ENCODE assay signal across 8 cellular contexts in the genomic region with DNA sequence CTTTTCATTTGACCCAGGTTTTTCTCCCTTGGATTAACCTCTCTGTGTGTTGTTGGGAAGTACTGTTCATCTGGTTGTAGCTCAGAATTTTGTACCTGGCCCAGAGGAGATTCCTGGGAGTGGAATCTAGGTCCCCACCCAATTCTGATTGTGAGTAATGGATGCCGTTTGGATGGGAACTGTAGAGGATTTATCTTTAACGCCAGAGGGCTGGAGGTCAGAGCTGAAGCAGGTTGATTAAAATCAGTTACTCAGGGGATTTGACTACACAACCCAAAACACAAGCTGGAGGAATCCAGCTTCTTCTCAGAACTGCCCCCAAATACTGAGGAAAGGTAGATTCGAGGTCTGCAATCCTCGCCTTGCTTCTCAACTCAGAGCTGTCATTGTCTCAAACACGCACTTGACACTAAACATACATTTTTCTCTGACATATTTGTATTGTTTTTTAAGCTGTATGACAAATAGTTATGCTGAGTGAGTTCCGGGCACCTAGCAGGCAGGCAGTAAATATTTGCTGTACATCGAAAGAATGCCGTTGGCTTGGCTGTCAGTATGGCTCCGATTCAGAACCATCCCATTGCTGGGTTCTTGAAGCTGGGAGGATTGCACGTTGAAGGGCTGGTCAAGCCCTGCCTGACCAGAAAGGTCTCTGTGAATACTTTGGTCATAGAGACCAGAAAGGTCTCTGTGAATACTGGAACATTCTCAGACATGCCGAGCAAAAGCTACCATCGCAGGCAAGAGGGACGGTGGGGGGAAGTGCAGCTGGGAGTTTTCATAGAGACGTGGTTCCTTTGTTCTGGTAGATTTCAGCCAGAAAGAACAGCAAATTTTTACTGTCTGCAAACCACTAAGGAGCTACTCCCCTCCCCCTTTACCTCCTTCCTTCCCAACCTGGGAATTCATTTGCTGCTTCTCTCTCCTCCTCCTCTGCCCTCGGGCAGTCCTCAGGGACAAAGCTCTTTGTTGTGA.
DNase-seq lines count a peak whose midpoint lies in the region; ATAC-seq and TF ChIP-seq lines count a peak whose summit lies in the region.

No MANE protein-coding gene starts in this region.

- ATAC-seq in GM18498 (IDR thresholded peaks at IDR 0.05; ENCODE audit: unreplicated experiment), result no peak

- POLR2A ChIA-PET in AG04449 (lab: Yijun Ruan, JAX), result interaction anchor here (0.6 to 2.1 kb wide), 12 partner anchors 10 to 560 kb away, joined by 3 to 7 read pairs (median 4); no protein-coding TSS in a partner anchor

- H3K9me3 ChIP-seq in tibial artery, result no peaks in the 10 kb centered on the region

- H3K27me3 ChIP-seq in HL-60 (ENCODE audit: insufficient read depth, poor library complexity, severe bottlenecking) (no peaks in the 10 kb centered on the region), tibial artery (no peaks in the 10 kb centered on the region)

- H3K4me1 ChIP-seq in tibial artery, result peaks cover 0 to 22% (median 14%) of the 10 kb centered on the region in 4 donors

- no peaks in the 10 kb centered on the region for H3K36me3 ChIP-seq in tibial artery

- DNase-seq in AG04449 (ENCODE audit: low read depth, low spot score), result no peak
- DNase-seq in HL-60 (ENCODE audit: low read depth in 1 of 2, low spot score in 1 of 2), result no peak
- DNase-seq in amniotic epithelial cell (ENCODE audit: low read depth), result peak; percentile 42
- peak; percentile 36 for DNase-seq in left kidney (ENCODE audit: low read depth, low spot score)
- no peak for DNase-seq in tibial artery
- DNase-seq in NCI-H1694 (lab: John Stamatoyannopoulos, UW), result no peak
- no peak for DNase-seq in KG1 (lab: John Stamatoyannopoulos, UW)

- intact Hi-C loops in tibial artery (cut with DNase I; ENCODE audit: low total_unique reads), result loop anchor here (2.0 to 5.0 kb wide), 3 partner anchors 448 to 852 kb away; no protein-coding TSS in a partner anchor

- H3K4me3 ChIP-seq in AG04449 (ENCODE audit: low read depth, low read length), result peak overlapping the region; percentile 55
- H3K4me3 ChIP-seq in HL-60 (replicated peaks; ENCODE audit: insufficient read depth, low read length), result peak overlapping the region; percentile 47
- H3K4me3 ChIP-seq in tibial artery, result peak overlapping the region; percentile 52 to 55

- CTCF ChIA-PET in AG04449 (lab: Yijun Ruan, JAX), result interaction anchor here (0.6 to 4.9 kb wide), 97 partner anchors 7 to 858 kb away, joined by 3 to 56 read pairs (median 4); no protein-coding TSS in a partner anchor

- no peak overlapping the region for H3K27ac ChIP-seq in HL-60 (replicated peaks)
- H3K27ac ChIP-seq in tibial artery, result peak overlapping the region; percentile 94 to 95

- TF ChIP-seq CTCF in AG04449 (IDR thresholded peaks at IDR 0.05; ENCODE audit: insufficient read depth, low read length, missing control alignments) (no peak), HL-60 (IDR thresholded peaks at IDR 0.05; ENCODE audit: insufficient read depth, low read length) (no peak), tibial artery (IDR thresholded peaks at IDR 0.05) (no peak)

Comparison
In these comparisons a context has a peak if more than half of its experiments do, and no peak if none do; other contexts are left out.
1. DNase-seq: peak in amniotic epithelial cell (single experiment) and left kidney (single experiment); none in AG04449 (single experiment), HL-60 (0 of 2), tibial artery (0 of 2), NCI-H1694 (single experiment) and KG1 (single experiment).
2. Peak in every context shown above with its lines, with median percentiles within 50 percentile points of each other: H3K4me3 ChIP-seq.